Comparison of ENCODE assay signal across 1 cellular context in the genomic region with DNA sequence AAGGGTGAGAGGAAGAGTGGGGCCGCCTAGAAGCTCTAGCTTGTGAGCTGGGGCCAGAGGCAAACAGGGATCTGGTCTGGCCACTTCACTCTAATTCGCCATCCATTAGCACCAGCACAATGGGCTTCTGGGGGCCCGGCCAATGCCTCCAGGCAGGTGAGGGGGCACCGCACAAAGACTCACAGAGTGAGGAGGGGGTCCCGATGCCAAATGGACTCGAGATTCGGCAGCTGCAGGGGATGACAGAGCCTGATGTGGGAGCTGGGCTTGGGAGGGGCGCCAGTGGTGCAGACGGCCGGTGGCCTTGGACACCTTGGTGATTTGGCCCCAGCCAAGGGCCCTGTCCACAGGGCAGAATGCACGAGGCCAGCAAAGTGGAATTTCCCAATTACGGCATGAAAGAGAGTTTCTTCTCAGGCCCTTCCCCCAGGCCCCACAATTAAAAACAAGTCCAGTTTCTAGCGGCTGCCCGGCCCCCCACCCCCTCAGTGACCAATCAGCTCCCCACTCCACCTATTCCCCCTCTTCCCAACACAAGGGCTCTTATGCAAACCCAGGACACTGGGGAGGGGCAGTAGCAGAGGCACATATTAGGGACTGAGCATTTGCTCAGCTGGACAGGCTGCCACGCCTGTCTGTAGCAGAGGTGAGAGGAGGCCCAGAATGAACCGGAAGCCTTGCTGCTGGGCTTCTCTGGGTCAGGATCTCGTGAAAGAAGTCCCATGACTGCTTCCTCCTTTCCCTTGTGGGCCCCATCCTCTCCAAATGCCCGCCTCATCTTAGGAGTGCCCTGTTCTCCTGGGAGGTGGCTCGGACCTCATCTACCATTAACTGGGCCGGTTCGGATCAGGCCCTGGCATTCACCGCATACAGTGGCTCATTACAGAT.
TF ChIP-seq lines count a peak whose summit lies in the region.

No MANE protein-coding gene starts in this region.

TF ChIP-seq in HepG2, 621 proteins besides CTCF, POLR2A, EP300 and RAD21 (continued from another document and continues in another):
- TF ChIP-seq, protein P1, sequence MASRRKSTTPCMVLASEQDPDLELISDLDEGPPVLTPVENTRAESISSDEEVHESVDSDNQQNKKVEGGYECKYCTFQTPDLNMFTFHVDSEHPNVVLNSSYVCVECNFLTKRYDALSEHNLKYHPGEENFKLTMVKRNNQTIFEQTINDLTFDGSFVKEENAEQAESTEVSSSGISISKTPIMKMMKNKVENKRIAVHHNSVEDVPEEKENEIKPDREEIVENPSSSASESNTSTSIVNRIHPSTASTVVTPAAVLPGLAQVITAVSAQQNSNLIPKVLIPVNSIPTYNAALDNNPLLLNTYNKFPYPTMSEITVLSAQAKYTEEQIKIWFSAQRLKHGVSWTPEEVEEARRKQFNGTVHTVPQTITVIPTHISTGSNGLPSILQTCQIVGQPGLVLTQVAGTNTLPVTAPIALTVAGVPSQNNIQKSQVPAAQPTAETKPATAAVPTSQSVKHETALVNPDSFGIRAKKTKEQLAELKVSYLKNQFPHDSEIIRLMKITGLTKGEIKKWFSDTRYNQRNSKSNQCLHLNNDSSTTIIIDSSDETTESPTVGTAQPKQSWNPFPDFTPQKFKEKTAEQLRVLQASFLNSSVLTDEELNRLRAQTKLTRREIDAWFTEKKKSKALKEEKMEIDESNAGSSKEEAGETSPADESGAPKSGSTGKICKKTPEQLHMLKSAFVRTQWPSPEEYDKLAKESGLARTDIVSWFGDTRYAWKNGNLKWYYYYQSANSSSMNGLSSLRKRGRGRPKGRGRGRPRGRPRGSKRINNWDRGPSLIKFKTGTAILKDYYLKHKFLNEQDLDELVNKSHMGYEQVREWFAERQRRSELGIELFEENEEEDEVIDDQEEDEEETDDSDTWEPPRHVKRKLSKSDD (CRISPR knock-in tag; IDR thresholded peaks at IDR 0.05; ENCODE audit: low read depth), result no peak
- TF ChIP-seq GPN1 (CRISPR knock-in tag; IDR thresholded peaks at IDR 0.05; ENCODE audit: borderline replicate concordance), result no peak
- no peak for TF ChIP-seq ZNF317 (CRISPR knock-in tag; IDR thresholded peaks at IDR 0.05)
- TF ChIP-seq SP2 (CRISPR knock-in tag; IDR thresholded peaks at IDR 0.05), result no peak
- TF ChIP-seq NONO (IDR thresholded peaks at IDR 0.05), result no peak
- peak; percentile 72 for TF ChIP-seq NONO (CRISPR knock-in tag; conservative IDR thresholded peaks at IDR 0.05)
- TF ChIP-seq ZNF546 (CRISPR knock-in tag; conservative IDR thresholded peaks at IDR 0.05), result peak; percentile 69; the same call in 1 of the 2 replicates
- TF ChIP-seq CHD2 (IDR thresholded peaks at IDR 0.05; ENCODE audit: low read depth, low read length), result no peak
- no peak for TF ChIP-seq ZNF10 (CRISPR knock-in tag; IDR thresholded peaks at IDR 0.05; ENCODE audit: borderline replicate concordance, low read depth)
- no peak for TF ChIP-seq LRRFIP1 (CRISPR knock-in tag; conservative IDR thresholded peaks at IDR 0.05)
- TF ChIP-seq CHCHD3 (CRISPR knock-in tag; IDR thresholded peaks at IDR 0.05), result peak; percentile 59
- peak; percentile 84 for TF ChIP-seq KDM2A (CRISPR knock-in tag; IDR thresholded peaks at IDR 0.05; ENCODE audit: borderline replicate concordance, low read depth)
- TF ChIP-seq ZNF773 (CRISPR knock-in tag; IDR thresholded peaks at IDR 0.05; ENCODE audit: borderline replicate concordance), result no peak
- TF ChIP-seq FOXP1 (IDR thresholded peaks at IDR 0.05), result 0 out of 2 replicates have a peak, but pooled peaks have one; percentile 27
- TF ChIP-seq FOXP1 (CRISPR knock-in tag; IDR thresholded peaks at IDR 0.05), result peak; percentile 76
- peak; percentile 91; the same call in 1 of the 2 replicates for TF ChIP-seq PRDM4 (CRISPR knock-in tag; IDR thresholded peaks at IDR 0.05; ENCODE audit: borderline replicate concordance)
- peak; percentile 62; the same call in 1 of the 2 replicates for TF ChIP-seq ATRX (CRISPR knock-in tag; IDR thresholded peaks at IDR 0.05; ENCODE audit: borderline replicate concordance)
- TF ChIP-seq PBX2 (CRISPR knock-in tag; IDR thresholded peaks at IDR 0.05), result no peak; the same call in 1 of the 2 replicates
- no peak; the same call in none of the 2 replicates for TF ChIP-seq ZNF143 (CRISPR knock-in tag; IDR thresholded peaks at IDR 0.05)
- no peak for TF ChIP-seq ARHGAP35 (CRISPR knock-in tag; IDR thresholded peaks at IDR 0.05; ENCODE audit: borderline replicate concordance)
- TF ChIP-seq ZNF724P (CRISPR knock-in tag; IDR thresholded peaks at IDR 0.05; ENCODE audit: borderline replicate concordance), result peak; percentile 82
- TF ChIP-seq MYPOP (CRISPR knock-in tag; IDR thresholded peaks at IDR 0.05), result peak; percentile 61
- TF ChIP-seq KAT7 (CRISPR knock-in tag; IDR thresholded peaks at IDR 0.05; ENCODE audit: borderline replicate concordance), result peak; percentile 91; the same call in 1 of the 2 replicates
- TF ChIP-seq, protein P2, sequence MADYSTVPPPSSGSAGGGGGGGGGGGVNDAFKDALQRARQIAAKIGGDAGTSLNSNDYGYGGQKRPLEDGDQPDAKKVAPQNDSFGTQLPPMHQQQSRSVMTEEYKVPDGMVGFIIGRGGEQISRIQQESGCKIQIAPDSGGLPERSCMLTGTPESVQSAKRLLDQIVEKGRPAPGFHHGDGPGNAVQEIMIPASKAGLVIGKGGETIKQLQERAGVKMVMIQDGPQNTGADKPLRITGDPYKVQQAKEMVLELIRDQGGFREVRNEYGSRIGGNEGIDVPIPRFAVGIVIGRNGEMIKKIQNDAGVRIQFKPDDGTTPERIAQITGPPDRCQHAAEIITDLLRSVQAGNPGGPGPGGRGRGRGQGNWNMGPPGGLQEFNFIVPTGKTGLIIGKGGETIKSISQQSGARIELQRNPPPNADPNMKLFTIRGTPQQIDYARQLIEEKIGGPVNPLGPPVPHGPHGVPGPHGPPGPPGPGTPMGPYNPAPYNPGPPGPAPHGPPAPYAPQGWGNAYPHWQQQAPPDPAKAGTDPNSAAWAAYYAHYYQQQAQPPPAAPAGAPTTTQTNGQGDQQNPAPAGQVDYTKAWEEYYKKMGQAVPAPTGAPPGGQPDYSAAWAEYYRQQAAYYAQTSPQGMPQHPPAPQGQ (CRISPR knock-in tag; IDR thresholded peaks at IDR 0.05; ENCODE audit: borderline replicate concordance), result no peak
- TF ChIP-seq XRCC5 (optimal IDR thresholded peaks at IDR 0.05; ENCODE audit: low read length), result peak; percentile 6
- 0 out of 2 replicates have a peak, but pooled peaks have one; percentile 13 for TF ChIP-seq MTF1 (CRISPR knock-in tag; IDR thresholded peaks at IDR 0.05)
- peak; percentile 58; the same call in 1 of the 2 replicates for TF ChIP-seq ZNF572 (CRISPR knock-in tag; IDR thresholded peaks at IDR 0.05)
- TF ChIP-seq, protein P3, sequence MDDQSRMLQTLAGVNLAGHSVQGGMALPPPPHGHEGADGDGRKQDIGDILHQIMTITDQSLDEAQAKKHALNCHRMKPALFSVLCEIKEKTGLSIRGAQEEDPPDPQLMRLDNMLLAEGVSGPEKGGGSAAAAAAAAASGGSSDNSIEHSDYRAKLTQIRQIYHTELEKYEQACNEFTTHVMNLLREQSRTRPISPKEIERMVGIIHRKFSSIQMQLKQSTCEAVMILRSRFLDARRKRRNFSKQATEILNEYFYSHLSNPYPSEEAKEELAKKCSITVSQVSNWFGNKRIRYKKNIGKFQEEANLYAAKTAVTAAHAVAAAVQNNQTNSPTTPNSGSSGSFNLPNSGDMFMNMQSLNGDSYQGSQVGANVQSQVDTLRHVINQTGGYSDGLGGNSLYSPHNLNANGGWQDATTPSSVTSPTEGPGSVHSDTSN (CRISPR knock-in tag; IDR thresholded peaks at IDR 0.05; ENCODE audit: borderline replicate concordance), result peak; percentile 59; the same call in 1 of the 2 replicates
- peak; percentile 49 for TF ChIP-seq MEF2D (CRISPR knock-in tag; IDR thresholded peaks at IDR 0.05)
- TF ChIP-seq ELF4 (CRISPR knock-in tag; IDR thresholded peaks at IDR 0.05; ENCODE audit: borderline replicate concordance), result peak; percentile 85
- peak; percentile 69; the same call in 1 of the 2 replicates for TF ChIP-seq MYNN (CRISPR knock-in tag; IDR thresholded peaks at IDR 0.05; ENCODE audit: low read depth)
- TF ChIP-seq, protein P4, sequence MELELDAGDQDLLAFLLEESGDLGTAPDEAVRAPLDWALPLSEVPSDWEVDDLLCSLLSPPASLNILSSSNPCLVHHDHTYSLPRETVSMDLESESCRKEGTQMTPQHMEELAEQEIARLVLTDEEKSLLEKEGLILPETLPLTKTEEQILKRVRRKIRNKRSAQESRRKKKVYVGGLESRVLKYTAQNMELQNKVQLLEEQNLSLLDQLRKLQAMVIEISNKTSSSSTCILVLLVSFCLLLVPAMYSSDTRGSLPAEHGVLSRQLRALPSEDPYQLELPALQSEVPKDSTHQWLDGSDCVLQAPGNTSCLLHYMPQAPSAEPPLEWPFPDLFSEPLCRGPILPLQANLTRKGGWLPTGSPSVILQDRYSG (CRISPR knock-in tag; IDR thresholded peaks at IDR 0.05), result no peak
- TF ChIP-seq HCFC1 (IDR thresholded peaks at IDR 0.05; ENCODE audit: low read depth, low read length), result no peak
- no peak for TF ChIP-seq SRSF1 (optimal IDR thresholded peaks at IDR 0.05; ENCODE audit: low read depth, low read length)
- TF ChIP-seq ZNF672 (CRISPR knock-in tag; IDR thresholded peaks at IDR 0.05), result no peak
- TF ChIP-seq HIC2 (CRISPR knock-in tag; IDR thresholded peaks at IDR 0.05; ENCODE audit: low read depth), result peak; percentile 76
- TF ChIP-seq ZNF639 (CRISPR knock-in tag; conservative IDR thresholded peaks at IDR 0.05), result peak; percentile 20
- TF ChIP-seq NFIB (CRISPR knock-in tag; IDR thresholded peaks at IDR 0.05; ENCODE audit: borderline replicate concordance), result no peak
- peak; percentile 92 for TF ChIP-seq PPARG (CRISPR knock-in tag; conservative IDR thresholded peaks at IDR 0.05)
- no peak for TF ChIP-seq XBP1 (CRISPR knock-in tag; IDR thresholded peaks at IDR 0.05)
